In genomic region chr5:146794326-146795029, GRCh38 we compare ENCODE assay signal across 20 cellular contexts.
DNase-seq lines count a peak whose midpoint lies in the region; ATAC-seq, FAIRE-seq and TF ChIP-seq lines count a peak whose summit lies in the region.
"Had no signal": no experiment of that assay in that cellular context is flagged by ENCODE, and none has a peak within 500 bp of the region (broad histone marks: within the 10 kb centered on the region; RNA-seq: fewer than 3 reads in every experiment).

No MANE protein-coding gene starts in this region.

- DNase-seq in GM12891 (ENCODE audit: insufficient read length, low spot score): no peak
- peak; percentile 28 for DNase-seq in HS-5 (ENCODE audit: low read depth)
- DNase-seq in activated CD8-positive, alpha-beta T cell treated with anti-CD3 and anti-CD28 coated beads for 36 hours: no peak
- DNase-seq in natural killer cell treated with Interleukin-12 subunit alpha and Interleukin-12 subunit beta and Interleukin-15 and Interleukin-18, amount 100 ng/mL, for 72 hours (ENCODE audit: low spot score): no peak
- DNase-seq in kidney tubule cell (ENCODE audit: low spot score): no peak
- no peak for DNase-seq in NCI-H1048 (lab: John Stamatoyannopoulos, UW)
- no peak for DNase-seq in BE2C
- no peak for DNase-seq in dedifferentiated amniotic fluid mesenchymal stem cell (ENCODE audit: extremely low spot score)
- DNase-seq: activated naive CD4-positive, alpha-beta T cell treated with anti-CD3 and anti-CD28 coated beads, Interleukin-2, amount 50 U/mL, for 16 hours; CD8-positive, alpha-beta T cell; cerebellar nuclear complex; GDM1; left lung; naive B cell; NCI-H1105 treated with DMSO at 0.1 percent for 48 hours; NCI-H446; stimulated activated CD4-positive, alpha-beta T cell treated with anti-CD3 and anti-CD28 coated beads, Interleukin-4, amount 100 ng/mL, for 4 hours; stimulated activated naive CD4-positive, alpha-beta T cell; T-helper 9 cell had no signal

- intact Hi-C loops in activated CD8-positive, alpha-beta T cell treated with anti-CD3 and anti-CD28 coated beads for 36 hours (cut with micrococcal nuclease): loop anchor here (10.0 kb wide), 1 partner anchor 80 kb away; the partner anchor contains the start of gene PPP2R2B

- CTCF ChIA-PET in activated CD8-positive, alpha-beta T cell treated with anti-CD3 and anti-CD28 coated beads for 36 hours (lab: Charles Lee): interaction anchor here (1.2 to 1.7 kb wide), 2 partner anchors 38 to 171 kb away, joined by 3 to 7 read pairs; no protein-coding TSS in a partner anchor

- H3K27me3 ChIP-seq in BE2C: no peaks in the 10 kb centered on the region
- H3K27me3 ChIP-seq: left lung had no signal

- H3K36me3 ChIP-seq in BE2C: no peaks in the 10 kb centered on the region
- H3K36me3 ChIP-seq: left lung had no signal

- POLR2A ChIA-PET in activated CD8-positive, alpha-beta T cell treated with anti-CD3 and anti-CD28 coated beads for 36 hours (lab: Charles Lee): no interaction called here

- no peaks in the 10 kb centered on the region for H3K27me3 Mint-ChIP-seq in activated CD8-positive, alpha-beta T cell treated with anti-CD3 and anti-CD28 coated beads for 36 hours
- no peaks in the 10 kb centered on the region for H3K27me3 Mint-ChIP-seq in natural killer cell treated with Interleukin-12 subunit alpha and Interleukin-12 subunit beta and Interleukin-15 and Interleukin-18, amount 100 ng/mL, for 72 hours

- no peaks in the 10 kb centered on the region for H3K36me3 Mint-ChIP-seq in activated CD8-positive, alpha-beta T cell treated with anti-CD3 and anti-CD28 coated beads for 36 hours (ENCODE audit: low read depth)
- peaks cover 12% of the 10 kb centered on the region for H3K36me3 Mint-ChIP-seq in natural killer cell treated with Interleukin-12 subunit alpha and Interleukin-12 subunit beta and Interleukin-15 and Interleukin-18, amount 100 ng/mL, for 72 hours
- H3K36me3 Mint-ChIP-seq: CD8-positive, alpha-beta T cell; naive B cell had no signal

- peak; percentile 87 for ATAC-seq in activated CD8-positive, alpha-beta T cell treated with anti-CD3 and anti-CD28 coated beads for 36 hours
- ATAC-seq in natural killer cell treated with Interleukin-12 subunit alpha and Interleukin-12 subunit beta and Interleukin-15 and Interleukin-18, amount 100 ng/mL, for 72 hours: peak; percentile 74 to 76
- ATAC-seq: CD8-positive, alpha-beta T cell; left lung had no signal

- peak overlapping the region; percentile 43 for H3K27ac Mint-ChIP-seq in activated CD8-positive, alpha-beta T cell treated with anti-CD3 and anti-CD28 coated beads for 36 hours
- peak overlapping the region; percentile 81 to 86 for H3K27ac Mint-ChIP-seq in natural killer cell treated with Interleukin-12 subunit alpha and Interleukin-12 subunit beta and Interleukin-15 and Interleukin-18, amount 100 ng/mL, for 72 hours
- H3K27ac Mint-ChIP-seq: CD8-positive, alpha-beta T cell; naive B cell had no signal

- no peaks in the 10 kb centered on the region for H3K9me3 Mint-ChIP-seq in activated CD8-positive, alpha-beta T cell treated with anti-CD3 and anti-CD28 coated beads for 36 hours
- peaks cover 8% of the 10 kb centered on the region for H3K9me3 Mint-ChIP-seq in natural killer cell treated with Interleukin-12 subunit alpha and Interleukin-12 subunit beta and Interleukin-15 and Interleukin-18, amount 100 ng/mL, for 72 hours
- H3K9me3 Mint-ChIP-seq: CD8-positive, alpha-beta T cell had no signal

- no peak overlapping the region for H3K4me3 ChIP-seq in BE2C (ENCODE audit: low read depth, low read length)
- H3K4me3 ChIP-seq: hepatocyte, left lung had no signal

- no peak overlapping the region for H3K4me3 Mint-ChIP-seq in activated CD8-positive, alpha-beta T cell treated with anti-CD3 and anti-CD28 coated beads for 36 hours
- H3K4me3 Mint-ChIP-seq in natural killer cell treated with Interleukin-12 subunit alpha and Interleukin-12 subunit beta and Interleukin-15 and Interleukin-18, amount 100 ng/mL, for 72 hours: peak overlapping the region; percentile 70
- H3K4me3 Mint-ChIP-seq: CD8-positive, alpha-beta T cell; naive B cell had no signal

- H3K9me3 ChIP-seq in BE2C: no peaks in the 10 kb centered on the region
- H3K9me3 ChIP-seq: left lung had no signal

- FAIRE-seq in GM12891 (lab: Jason Lieb, UNC): no peak

- no peak for TF ChIP-seq POLR2A in GM12891 (IDR thresholded peaks at IDR 0.05; ENCODE audit: low read depth, low read length)

- no peak for TF ChIP-seq CTCF in activated CD8-positive, alpha-beta T cell treated with anti-CD3 and anti-CD28 coated beads for 36 hours (IDR thresholded peaks at IDR 0.05)
- no peak for TF ChIP-seq CTCF in BE2C (IDR thresholded peaks at IDR 0.05; ENCODE audit: low read depth, low read length)

- peaks cover 8% of the 10 kb centered on the region for H3K4me1 Mint-ChIP-seq in activated CD8-positive, alpha-beta T cell treated with anti-CD3 and anti-CD28 coated beads for 36 hours (ENCODE audit: low read depth)
- peaks cover 65 to 77% of the 10 kb centered on the region in 2 donors for H3K4me1 Mint-ChIP-seq in natural killer cell treated with Interleukin-12 subunit alpha and Interleukin-12 subunit beta and Interleukin-15 and Interleukin-18, amount 100 ng/mL, for 72 hours (ENCODE audit: low read depth in 2 of 2)
- H3K4me1 Mint-ChIP-seq: naive B cell had no signal

- H3K4me1 ChIP-seq in BE2C: peaks cover 18% of the 10 kb centered on the region; the same call in 1 of the 2 replicates

TF ChIP-seq in GM12891, 5 proteins besides CTCF, POLR2A, EP300 and RAD21:
- peak; percentile 19; the same call in 1 of the 2 replicates for TF ChIP-seq SPI1 (IDR thresholded peaks at IDR 0.05; ENCODE audit: low read depth, low read length)
- TF ChIP-seq POLR2AphosphoS5 (IDR thresholded peaks at IDR 0.05; ENCODE audit: low read depth, low read length): no peak
